In genomic region chr1:171299342-171299741, GRCh38 we compare ENCODE assay signal across 30 cellular contexts. TPM values are rescaled to one million over a fixed set of nuclear protein-coding genes. Genes with fewer than 3 reads are reported as not detected.
"Had no signal": no experiment of that assay in that cellular context is flagged by ENCODE, and none has a peak within 500 bp of the region (broad histone marks: within the 10 kb centered on the region; RNA-seq: fewer than 3 reads in every experiment).

No MANE protein-coding gene starts in this region.

- H3K4me3 ChIP-seq: left lung, lung, neural progenitor cell, right atrium auricular region, right lobe of liver, smooth muscle cell, stomach, testis, thyroid gland, transverse colon, upper lobe of left lung, vagina had no signal

- H2AFZ ChIP-seq: neural progenitor cell, parathyroid adenoma had no signal

- H3K79me2 ChIP-seq: parathyroid adenoma had no signal

- H3K27ac ChIP-seq: left lung, neural progenitor cell, neutrophil, parathyroid adenoma, right atrium auricular region, right lobe of liver, stomach, testis, thyroid gland, transverse colon, upper lobe of left lung, vagina had no signal

- H3K9ac ChIP-seq: neural progenitor cell, parathyroid adenoma had no signal

- H3K27me3 ChIP-seq: left lung, neural progenitor cell, neutrophil, right atrium auricular region, right lobe of liver, stomach, testis, thyroid gland, transverse colon, upper lobe of left lung, vagina had no signal

- H3K4me1 ChIP-seq: left lung, parathyroid adenoma, right atrium auricular region, right lobe of liver, stomach, testis, thyroid gland, transverse colon, upper lobe of left lung had no signal

- H3K4me1 Mint-ChIP-seq: naive B cell; natural killer cell; nephron progenitor cell; neural progenitor cell; stimulated activated memory B cell treated with anti-CD40 and anti-IgM and Interleukin-4, amounts not matched to agents 10 μg/mL and 1 μg/mL and 100 μg/mL, for 72 hours had no signal

- H3K27ac Mint-ChIP-seq: mesothelial cell of epicardium; natural killer cell; nephron progenitor cell; neural progenitor cell; stimulated activated memory B cell treated with anti-CD40 and anti-IgM and Interleukin-4, amounts not matched to agents 10 μg/mL and 1 μg/mL and 100 μg/mL, for 72 hours had no signal

- H3K4me3 Mint-ChIP-seq: mesothelial cell of epicardium; naive B cell; natural killer cell; nephron progenitor cell; neural progenitor cell; stimulated activated memory B cell treated with anti-CD40 and anti-IgM and Interleukin-4, amounts not matched to agents 10 μg/mL and 1 μg/mL and 100 μg/mL, for 72 hours had no signal

- H3K9me3 ChIP-seq: neutrophil, testis, thyroid gland had no signal

- H3K4me2 ChIP-seq: neural progenitor cell, smooth muscle cell had no signal

- DNase-seq: hippocampal formation; left colon; left lung; mesendoderm; naive B cell; natural killer cell; nephron progenitor cell; occipital lobe; right lobe of liver; stimulated activated CD4-positive, alpha-beta T cell treated with anti-CD3 and anti-CD28 coated beads, Interleukin-1b, Interleukin-23, amount 100 ng/mL, for 48 hours; stimulated activated CD4-positive, alpha-beta T cell treated with anti-CD3 and anti-CD28 coated beads, Interleukin-2, amount 100 ng/mL, for 48 hours; stimulated activated CD4-positive, alpha-beta T cell treated with anti-CD3 and anti-CD28 coated beads, Interleukin-4, amount 100 ng/mL, for 4 hours; stimulated activated CD8-positive, alpha-beta memory T cell treated with anti-CD3 and anti-CD28 coated beads, Interleukin-4, amount 100 ng/mL, for 48 hours; stimulated activated naive CD8-positive, alpha-beta T cell treated with anti-CD3 and anti-CD28 coated beads, Interleukin-15, Interleukin-2, amounts not matched to agents 100 U/mL and 50 U/mL, for 24 hours; stomach; testis; thyroid gland; transverse colon; upper lobe of left lung had no signal

- ATAC-seq: left colon; left lung; natural killer cell; right lobe of liver; stimulated activated memory B cell treated with anti-CD40 and anti-IgM and Interleukin-4, amounts not matched to agents 10 μg/mL and 1 μg/mL and 100 μg/mL, for 72 hours; stimulated activated naive CD8-positive, alpha-beta T cell treated with anti-CD3 and anti-CD28 coated beads, Interleukin-15, Interleukin-2, amounts not matched to agents 100 U/mL and 50 U/mL, for 24 hours had no signal

- H3K36me3 ChIP-seq: left lung, neutrophil, right atrium auricular region, right lobe of liver, stomach, thyroid gland, transverse colon, upper lobe of left lung, vagina had no signal

RNA-seq across cellular contexts. Expression of gene FMO1, which starts 51.0 kb away (rescaled TPM):
- total RNA-seq: mesothelial cell of epicardium, mononuclear cell, natural killer cell, pulmonary artery endothelial cell, smooth muscle cell, transverse colon had no signal
- polyA plus RNA-seq: smooth muscle cell had no signal
